In genomic region chr20:16476032-16476431, GRCh38 we compare ENCODE assay signal across 9 cellular contexts.
A peak's percentile ranks its signal among the peaks of the same experiment; 100 is the strongest.
DNase-seq lines count a peak whose midpoint lies in the region; ATAC-seq and TF ChIP-seq lines count a peak whose summit lies in the region.
"Had no signal": no experiment of that assay in that cellular context is flagged by ENCODE, and none has a peak within 500 bp of the region (broad histone marks: within the 10 kb centered on the region; RNA-seq: fewer than 3 reads in every experiment).

No MANE protein-coding gene starts in this region.

- no peaks in the 10 kb centered on the region for H3K9me3 ChIP-seq in breast epithelium
- H3K9me3 ChIP-seq in vagina = no peaks in the 10 kb centered on the region

- ATAC-seq in activated CD8-positive, alpha-beta T cell treated with anti-CD3 and anti-CD28 coated beads for 36 hours = peak; percentile 56
- no peak for ATAC-seq in activated CD8-positive, alpha-beta T cell treated with anti-CD3 and anti-CD28 coated beads, Interleukin-2, amount 10 ng/mL, durations not matched to agents 7 days and 5 days
- ATAC-seq in HG03342 (IDR thresholded peaks at IDR 0.05; ENCODE audit: unreplicated experiment) = peak; percentile 67

- H3K27me3 Mint-ChIP-seq in activated CD8-positive, alpha-beta T cell treated with anti-CD3 and anti-CD28 coated beads for 36 hours = no peaks in the 10 kb centered on the region
- H3K27me3 Mint-ChIP-seq in activated CD8-positive, alpha-beta T cell treated with anti-CD3 and anti-CD28 coated beads, Interleukin-2, amount 10 ng/mL, durations not matched to agents 7 days and 5 days (ENCODE audit: low read depth) = no peaks in the 10 kb centered on the region
- H3K27me3 Mint-ChIP-seq: stimulated activated naive CD8-positive, alpha-beta T cell treated with anti-CD3 and anti-CD28 coated beads, Interleukin-15, Interleukin-2, amounts not matched to agents 100 ng/mL and 50 ng/mL, for 24 hours had no signal

- DNase-seq in activated CD8-positive, alpha-beta T cell treated with anti-CD3 and anti-CD28 coated beads for 36 hours = no peak
- DNase-seq in activated CD8-positive, alpha-beta T cell treated with anti-CD3 and anti-CD28 coated beads, Interleukin-2, amount 10 ng/mL, durations not matched to agents 7 days and 5 days = no peak
- DNase-seq in NCI-H526 (lab: John Stamatoyannopoulos, UW) (peak; percentile 45 to 81), breast epithelium (ENCODE audit: low spot score in 2 of 2) (no peak), kidney tubule cell (ENCODE audit: low spot score) (peak; percentile 59), vagina (ENCODE audit: extremely low spot score in 2 of 2) (no peak)
- no peak for DNase-seq in stimulated activated CD4-positive, alpha-beta T cell treated with anti-CD3 and anti-CD28 coated beads, Interleukin-4, amount 100 ng/mL, for 24 hours

- no peak overlapping the region for H3K27ac ChIP-seq in breast epithelium
- H3K27ac ChIP-seq in vagina = no peak overlapping the region

- intact Hi-C loops in activated CD8-positive, alpha-beta T cell treated with anti-CD3 and anti-CD28 coated beads for 36 hours (cut with micrococcal nuclease) = no loop called here
- intact Hi-C loops in breast epithelium (cut with DNase I; ENCODE audit: low total_unique reads) = no loop called here
- intact Hi-C loops in vagina (cut with DNase I) = no loop called here

- peak; percentile 71 for TF ChIP-seq CTCF in activated CD8-positive, alpha-beta T cell treated with anti-CD3 and anti-CD28 coated beads for 36 hours (IDR thresholded peaks at IDR 0.05)
- TF ChIP-seq CTCF in breast epithelium (IDR thresholded peaks at IDR 0.05) = peak; percentile 50 to 68 (median 56)
- peak in 2 of 3 experiments; percentile 24 to 52 for TF ChIP-seq CTCF in vagina (IDR thresholded peaks at IDR 0.05)

- H3K4me3 ChIP-seq in breast epithelium = no peak overlapping the region
- H3K4me3 ChIP-seq in vagina = no peak overlapping the region

- TF ChIP-seq POLR2A in breast epithelium (IDR thresholded peaks at IDR 0.05) = no peak
- no peak for TF ChIP-seq POLR2A in vagina (IDR thresholded peaks at IDR 0.05)

- H3K27ac Mint-ChIP-seq in activated CD8-positive, alpha-beta T cell treated with anti-CD3 and anti-CD28 coated beads for 36 hours = no peak overlapping the region
- H3K27ac Mint-ChIP-seq in activated CD8-positive, alpha-beta T cell treated with anti-CD3 and anti-CD28 coated beads, Interleukin-2, amount 10 ng/mL, durations not matched to agents 7 days and 5 days = no peak overlapping the region
- H3K27ac Mint-ChIP-seq: stimulated activated naive CD8-positive, alpha-beta T cell treated with anti-CD3 and anti-CD28 coated beads, Interleukin-15, Interleukin-2, amounts not matched to agents 100 ng/mL and 50 ng/mL, for 24 hours had no signal

- CTCF ChIA-PET in activated CD8-positive, alpha-beta T cell treated with anti-CD3 and anti-CD28 coated beads for 36 hours (lab: Charles Lee) = interaction anchor here (0.7 to 1.4 kb wide), 15 partner anchors 9 to 767 kb away, joined by 3 to 5 read pairs (median 3); no protein-coding TSS in a partner anchor
- CTCF ChIA-PET in activated CD8-positive, alpha-beta T cell treated with anti-CD3 and anti-CD28 coated beads, Interleukin-2, amount 10 ng/mL, durations not matched to agents 7 days and 5 days (lab: Charles Lee) = interaction anchor here (0.8 to 1.8 kb wide), 7 partner anchors 9 to 767 kb away, joined by 3 to 5 read pairs (median 3); no protein-coding TSS in a partner anchor

- H3K27me3 ChIP-seq in breast epithelium (no peaks in the 10 kb centered on the region), vagina (no peaks in the 10 kb centered on the region)

- no peaks in the 10 kb centered on the region for H3K9me3 Mint-ChIP-seq in activated CD8-positive, alpha-beta T cell treated with anti-CD3 and anti-CD28 coated beads for 36 hours
- H3K9me3 Mint-ChIP-seq in activated CD8-positive, alpha-beta T cell treated with anti-CD3 and anti-CD28 coated beads, Interleukin-2, amount 10 ng/mL, durations not matched to agents 7 days and 5 days (ENCODE audit: insufficient read depth) = no peaks in the 10 kb centered on the region
- H3K9me3 Mint-ChIP-seq: stimulated activated naive CD8-positive, alpha-beta T cell treated with anti-CD3 and anti-CD28 coated beads, Interleukin-15, Interleukin-2, amounts not matched to agents 100 ng/mL and 50 ng/mL, for 24 hours had no signal

- H3K4me3 Mint-ChIP-seq in activated CD8-positive, alpha-beta T cell treated with anti-CD3 and anti-CD28 coated beads for 36 hours = no peak overlapping the region
- no peak overlapping the region for H3K4me3 Mint-ChIP-seq in activated CD8-positive, alpha-beta T cell treated with anti-CD3 and anti-CD28 coated beads, Interleukin-2, amount 10 ng/mL, durations not matched to agents 7 days and 5 days
- H3K4me3 Mint-ChIP-seq: stimulated activated naive CD8-positive, alpha-beta T cell treated with anti-CD3 and anti-CD28 coated beads, Interleukin-15, Interleukin-2, amounts not matched to agents 100 ng/mL and 50 ng/mL, for 24 hours had no signal

- no peaks in the 10 kb centered on the region for H3K4me1 Mint-ChIP-seq in activated CD8-positive, alpha-beta T cell treated with anti-CD3 and anti-CD28 coated beads for 36 hours (ENCODE audit: low read depth)
- no peaks in the 10 kb centered on the region for H3K4me1 Mint-ChIP-seq in activated CD8-positive, alpha-beta T cell treated with anti-CD3 and anti-CD28 coated beads, Interleukin-2, amount 10 ng/mL, durations not matched to agents 7 days and 5 days (ENCODE audit: low read depth)

- H3K4me1 ChIP-seq in breast epithelium = peaks cover 0 to 4% of the 10 kb centered on the region in 2 donors
- H3K4me1 ChIP-seq in vagina = peaks cover 8% of the 10 kb centered on the region

- H3K36me3 ChIP-seq in breast epithelium (no peaks in the 10 kb centered on the region), vagina (no peaks in the 10 kb centered on the region)

- peaks cover 3% of the 10 kb centered on the region for H3K36me3 Mint-ChIP-seq in activated CD8-positive, alpha-beta T cell treated with anti-CD3 and anti-CD28 coated beads for 36 hours (ENCODE audit: low read depth)
- H3K36me3 Mint-ChIP-seq in activated CD8-positive, alpha-beta T cell treated with anti-CD3 and anti-CD28 coated beads, Interleukin-2, amount 10 ng/mL, durations not matched to agents 7 days and 5 days (ENCODE audit: low read depth) = no peaks in the 10 kb centered on the region

- POLR2A ChIA-PET in activated CD8-positive, alpha-beta T cell treated with anti-CD3 and anti-CD28 coated beads for 36 hours (lab: Charles Lee) = no interaction called here
- POLR2A ChIA-PET in activated CD8-positive, alpha-beta T cell treated with anti-CD3 and anti-CD28 coated beads, Interleukin-2, amount 10 ng/mL, durations not matched to agents 7 days and 5 days (lab: Charles Lee) = no interaction called here

Comparison
In these comparisons a context has a peak if more than half of its experiments do, and no peak if none do; other contexts are left out.
1. DNase-seq: peak in NCI-H526 (2 of 2) and kidney tubule cell (single experiment); none in activated CD8-positive, alpha-beta T cell treated with anti-CD3 and anti-CD28 coated beads for 36 hours (single experiment), activated CD8-positive, alpha-beta T cell treated with anti-CD3 and anti-CD28 coated beads, Interleukin-2, amount 10 ng/mL, durations not matched to agents 7 days and 5 days (single experiment), breast epithelium (0 of 2), vagina (0 of 2) and stimulated activated CD4-positive, alpha-beta T cell treated with anti-CD3 and anti-CD28 coated beads, Interleukin-4, amount 100 ng/mL, for 24 hours (single experiment).
2. Peak in every context shown above with its lines, with median percentiles within 50 percentile points of each other: CTCF ChIP-seq.